ENCODE assay signal across 8 cellular contexts in the genomic region with DNA sequence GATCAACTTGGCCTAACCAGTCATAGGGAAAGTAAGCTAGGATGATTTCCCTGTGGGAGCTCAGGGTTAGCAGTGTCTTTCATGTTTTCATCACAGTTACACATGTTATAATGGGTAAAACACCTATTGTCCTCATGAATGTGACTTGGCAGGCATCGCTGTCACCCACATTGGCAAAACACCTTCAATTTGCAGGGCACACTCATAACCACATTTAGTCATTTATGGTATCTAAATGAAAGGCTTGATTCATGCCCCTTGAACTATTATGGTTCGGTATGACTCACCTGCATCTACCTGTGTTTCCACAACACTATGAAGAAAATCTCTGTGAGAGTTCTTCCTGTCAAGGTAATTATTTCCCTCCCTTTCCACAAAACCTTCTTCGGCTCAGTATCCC. TPM values are rescaled to one million over a fixed set of nuclear protein-coding genes. Genes with fewer than 3 reads are reported as not detected.
DNase-seq lines count a peak whose midpoint lies in the region; ATAC-seq and TF ChIP-seq lines count a peak whose summit lies in the region.

No MANE protein-coding gene starts in this region.

- TF ChIP-seq CTCF in GM06990 (IDR thresholded peaks at IDR 0.05; ENCODE audit: insufficient read depth, low read length, poor library complexity, severe bottlenecking) = no peak
- TF ChIP-seq CTCF in glutamatergic neuron (IDR thresholded peaks at IDR 0.05; ENCODE audit: partially characterized antibody, unreplicated experiment) = no peak
- TF ChIP-seq CTCF in vagina (IDR thresholded peaks at IDR 0.05) = no peak

- H3K9me3 Mint-ChIP-seq in glutamatergic neuron (ENCODE audit: unreplicated experiment) = no peaks in the 10 kb centered on the region

- H3K27me3 Mint-ChIP-seq in glutamatergic neuron (ENCODE audit: unreplicated experiment) = peaks cover under 1% of the 10 kb centered on the region

- H3K4me3 ChIP-seq in GM06990 (replicated peaks; ENCODE audit: low read depth, low read length) (no peak overlapping the region), vagina (no peak overlapping the region)

- no peaks in the 10 kb centered on the region for H3K36me3 ChIP-seq in GM06990 (ENCODE audit: control insufficient read depth, insufficient read depth, low read length)
- no peaks in the 10 kb centered on the region for H3K36me3 ChIP-seq in vagina

- H3K27ac ChIP-seq in vagina = no peak overlapping the region

- H3K27me3 ChIP-seq in GM06990 (replicated peaks; ENCODE audit: control insufficient read depth, insufficient read depth, low read length) (no peaks in the 10 kb centered on the region), vagina (no peaks in the 10 kb centered on the region)

- intact Hi-C loops in vagina (cut with DNase I) = loop anchor here (10.0 kb wide), 1 partner anchor 83 kb away; no protein-coding TSS in a partner anchor

- no peaks in the 10 kb centered on the region for H3K36me3 Mint-ChIP-seq in glutamatergic neuron (ENCODE audit: unreplicated experiment)

- peaks cover 24% of the 10 kb centered on the region for H3K4me1 Mint-ChIP-seq in glutamatergic neuron (ENCODE audit: low read depth, unreplicated experiment)

- H3K4me1 ChIP-seq in vagina = peaks cover 19% of the 10 kb centered on the region

- peak overlapping the region; percentile 14 for H3K27ac Mint-ChIP-seq in glutamatergic neuron (ENCODE audit: unreplicated experiment)

- DNase-seq in GM06990 (ENCODE audit: extremely low read depth, insufficient read length) (peak; percentile 45), HT1080 (ENCODE audit: low read depth) (peak; percentile 9), glutamatergic neuron (no peak), NCI-H1694 (lab: John Stamatoyannopoulos, UW) (no peak), H4 (ENCODE audit: low spot score) (no peak), SW 1271 (lab: John Stamatoyannopoulos, UW) (no peak), vagina (ENCODE audit: extremely low spot score in 2 of 2) (no peak)

- TF ChIP-seq POLR2A in vagina (IDR thresholded peaks at IDR 0.05) = no peak

- ATAC-seq in GM21528 (IDR thresholded peaks at IDR 0.05; ENCODE audit: low FRiP score, unreplicated experiment) = peak; percentile 38

- no peak overlapping the region for H3K4me3 Mint-ChIP-seq in glutamatergic neuron (ENCODE audit: unreplicated experiment)

- no peaks in the 10 kb centered on the region for H3K9me3 ChIP-seq in vagina

RNA-seq across cellular contexts. Expression of gene FRK, which starts 49.2 kb away (rescaled TPM):
- total RNA-seq in HT1080 (2014; rRNA removed; shearing (Covaris generic)) = under 0.01 and 0.02 TPM in 2 replicates
- polyA plus RNA-seq in HT1080 (2015; cell fraction: cytosol; rRNA removed) = 0.01 and 0.02 TPM in 2 replicates
- polyA plus RNA-seq in HT1080 (2015; cell fraction: nucleus; rRNA removed) = 0.01 and 0.02 TPM in 2 replicates
- total RNA-seq in glutamatergic neuron (ENCODE audit: unreplicated experiment) (0.37 TPM), vagina (3.9 TPM)
- total RNA-seq in H4 (2014; rRNA removed; shearing (Covaris generic)) = 0.21 and 0.39 TPM in 2 replicates

Comparison
In these comparisons a context has a peak if more than half of its experiments do, and no peak if none do; other contexts are left out.
1. DNase-seq: peak in GM06990 (single experiment) and HT1080 (single experiment); none in glutamatergic neuron (single experiment), NCI-H1694 (single experiment), H4 (single experiment), SW 1271 (0 of 2) and vagina (0 of 2).